Comparison of ENCODE assay signal across 17 cellular contexts in the genomic region with DNA sequence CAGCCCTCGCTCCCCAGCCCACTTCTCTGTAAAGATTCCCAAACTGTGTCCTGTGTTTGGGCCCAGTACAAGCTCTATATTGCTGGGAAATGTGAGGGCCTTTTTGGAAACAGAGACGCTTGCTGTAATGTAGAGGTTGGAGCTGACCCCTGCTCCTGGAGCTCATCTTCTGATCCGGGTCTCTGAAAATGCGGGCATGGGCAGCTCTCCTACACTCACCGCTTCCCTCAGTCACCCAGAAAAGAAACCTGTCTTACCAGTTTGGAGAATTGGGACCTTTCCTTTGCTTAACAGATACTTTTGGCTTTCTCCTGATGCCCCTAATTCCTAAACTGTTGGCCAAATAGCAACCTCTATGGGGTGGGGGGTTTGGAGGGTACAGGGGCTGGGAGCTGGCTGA. TPM values are rescaled to one million over a fixed set of nuclear protein-coding genes. Genes with fewer than 3 reads are reported as not detected.
DNase-seq lines count a peak whose midpoint lies in the region; ATAC-seq and TF ChIP-seq lines count a peak whose summit lies in the region.
"Had no signal": no experiment of that assay in that cellular context is flagged by ENCODE, and none has a peak within 500 bp of the region (broad histone marks: within the 10 kb centered on the region; RNA-seq: fewer than 3 reads in every experiment).

No MANE protein-coding gene starts in this region.

- no peaks in the 10 kb centered on the region for H3K27me3 ChIP-seq in cardiac muscle cell
- no peaks in the 10 kb centered on the region for H3K27me3 ChIP-seq in adipocyte (replicated peaks; ENCODE audit: control insufficient read depth, insufficient read depth, low read length)
- H3K27me3 ChIP-seq in lung (ENCODE audit: control insufficient read depth, insufficient read depth), result no peaks in the 10 kb centered on the region
- no peaks in the 10 kb centered on the region for H3K27me3 ChIP-seq in thyroid gland

- intact Hi-C loops in Right ventricle myocardium superior (cut with DNase I), result no loop called here
- intact Hi-C loops in thyroid gland (cut with DNase I), result no loop called here

- peaks cover 44% of the 10 kb centered on the region for H3K4me1 ChIP-seq in cardiac muscle cell (ENCODE audit: low read depth)
- H3K4me1 ChIP-seq in adipocyte (ENCODE audit: control insufficient read depth, insufficient read depth, low read length), result peaks cover 47% of the 10 kb centered on the region
- peaks cover 12 to 19% of the 10 kb centered on the region in 2 donors for H3K4me1 ChIP-seq in lung (ENCODE audit: control insufficient read depth in 2 of 2, insufficient read depth in 2 of 2, low read length in 2 of 2)
- H3K4me1 ChIP-seq in thyroid gland, result peaks cover 42 to 54% of the 10 kb centered on the region in 2 donors

- H3K36me3 ChIP-seq in cardiac muscle cell (peaks cover 34% of the 10 kb centered on the region), adipocyte (ENCODE audit: control insufficient read depth, insufficient read depth, low read length, severe bottlenecking) (peaks cover 45% of the 10 kb centered on the region), lung (ENCODE audit: control insufficient read depth in 2 of 2, insufficient read depth in 2 of 2, low read length in 2 of 2) (peaks cover 14 to 36% of the 10 kb centered on the region in 2 donors), thyroid gland (peaks cover 39 to 45% of the 10 kb centered on the region in 2 donors)

- DNase-seq in cardiac muscle cell (ENCODE audit: low read depth in 1 of 2, low spot score in 1 of 2) (no peak), Right ventricle myocardium superior (no peak), adipocyte (ENCODE audit: low read depth) (no peak), lung (ENCODE audit: low spot score) (no peak), thyroid gland (no peak), NCI-H82 (lab: John Stamatoyannopoulos, UW) (no peak), SK-N-DZ (ENCODE audit: low spot score) (no peak)
- no peak for DNase-seq in stimulated activated CD4-positive, alpha-beta T cell treated with anti-CD3 and anti-CD28 coated beads, Interleukin-4, amount 100 ng/mL, for 1 hour
- DNase-seq: activated CD8-positive, alpha-beta memory T cell treated with anti-CD3 and anti-CD28 coated beads, Interleukin-2, amount 50 U/mL, for 48 hours; activated effector memory CD4-positive, alpha-beta T cell treated with anti-CD3 and anti-CD28 coated beads, Interleukin-2, amount 50 U/mL, for 16 hours; amniotic stem cell; erythroblast; mucosa of descending colon; stimulated activated CD4-positive, alpha-beta T cell treated with anti-CD3 and anti-CD28 coated beads, Interleukin-15, amount 100 ng/mL, for 24 hours; T-helper 2 cell had no signal

- H3K27ac ChIP-seq in cardiac muscle cell (peak overlapping the region; percentile 94), lung (ENCODE audit: low read depth in 1 of 2, low read length in 1 of 2) (peak overlapping the region in 1 of 2 donors; percentile 79), thyroid gland (peak overlapping the region; percentile 54 to 62 (median 56))
- H3K27ac ChIP-seq: VCaP had no signal

- H3K9me3 ChIP-seq in cardiac muscle cell (ENCODE audit: low read depth) (no peaks in the 10 kb centered on the region), adipocyte (ENCODE audit: control insufficient read depth, low read length) (no peaks in the 10 kb centered on the region), lung (ENCODE audit: control insufficient read depth in 2 of 2, insufficient read depth in 1 of 2, low read length in 1 of 2) (no peaks in the 10 kb centered on the region), thyroid gland (no peaks in the 10 kb centered on the region)
- H3K9me3 ChIP-seq: mucosa of descending colon had no signal

- ATAC-seq in Right ventricle myocardium superior (ENCODE audit: poor library complexity), result no peak
- peak; percentile 1 for ATAC-seq in lung (ENCODE audit: insufficient read depth, low FRiP score)
- ATAC-seq: HepG2, mucosa of descending colon had no signal

- H3K4me3 ChIP-seq in cardiac muscle cell (no peak overlapping the region), adipocyte (ENCODE audit: low read length) (no peak overlapping the region), lung (no peak overlapping the region), thyroid gland (replicated peaks in 1 of 3) (no peak overlapping the region)
- H3K4me3 ChIP-seq: mucosa of descending colon had no signal

- peak overlapping the region; percentile 57 for H3K9ac ChIP-seq in adipocyte (ENCODE audit: low read length)

- WGBS in lung, 2 donors, result 87 to 89% methylated on average over 5 of the region's 5 CpGs
- WGBS in thyroid gland, 2 donors, result 86% methylated on average over 5 of the region's 5 CpGs

- TF ChIP-seq CTCF in cardiac muscle cell (IDR thresholded peaks at IDR 0.05; ENCODE audit: low read depth, low read length) (no peak), lung (IDR thresholded peaks at IDR 0.05; ENCODE audit: control extremely low read depth, extremely low read depth) (no peak), thyroid gland (IDR thresholded peaks at IDR 0.05) (no peak)

- TF ChIP-seq POLR2A in thyroid gland (IDR thresholded peaks at IDR 0.05), result no peak

RNA-seq across cellular contexts. Expression of gene BAG3, which starts 18.2 kb away (rescaled TPM):
- total RNA-seq in cardiac muscle cell (37.8 and 45.4 TPM in 2 replicates), Right ventricle myocardium superior (153 TPM), lung (10 to 100 TPM; 16.8 to 44.8 TPM), thyroid gland (10 to 100 TPM; 26.6 to 46.6 (median 38.0) TPM)
- polyA plus RNA-seq in cardiac muscle cell (62.3 and 64.2 TPM in 2 replicates), lung (10 to 100 TPM; 27.5 to 42.7 TPM)
- 2.5 TPM in 2 replicates for polyA plus RNA-seq in SK-N-DZ (2014; cell fraction: cytosol; rRNA removed)
- polyA plus RNA-seq in SK-N-DZ (2014; cell fraction: nucleus; rRNA removed), result 3.7 and 6.9 TPM in 2 replicates

RNA-seq across cellular contexts. Expression of gene INPP5F, which starts 56.5 kb away (rescaled TPM):
- total RNA-seq in cardiac muscle cell (15.7 and 19.9 TPM in 2 replicates), Right ventricle myocardium superior (4.5 TPM), lung (10 to 100 TPM; 14.3 to 22.9 TPM), thyroid gland (10 to 100 TPM; 12.6 to 14.9 (median 13.4) TPM)
- polyA plus RNA-seq in cardiac muscle cell (8.4 and 10.2 TPM in 2 replicates), lung (1 to 10 TPM; 5.6 to 5.9 TPM)
- 24.1 and 26.1 TPM in 2 replicates for polyA plus RNA-seq in SK-N-DZ (2014; cell fraction: cytosol; rRNA removed)
- polyA plus RNA-seq in SK-N-DZ (2014; cell fraction: nucleus; rRNA removed), result 25.5 and 30.2 TPM in 2 replicates
